34 cellular contexts compared by ENCODE assay signal in genomic region chr16:23829454-23829853, GRCh38. TPM values are rescaled to one million over a fixed set of nuclear protein-coding genes. Genes with fewer than 3 reads are reported as not detected.
DNase-seq lines count a peak whose midpoint lies in the region; ATAC-seq, FAIRE-seq and TF ChIP-seq lines count a peak whose summit lies in the region.
"Had no signal": no experiment of that assay in that cellular context is flagged by ENCODE, and none has a peak within 500 bp of the region (broad histone marks: within the 10 kb centered on the region; RNA-seq: fewer than 3 reads in every experiment).

No MANE protein-coding gene starts in this region.

- H3K36me3 ChIP-seq in K562 (ENCODE audit: control insufficient read depth, insufficient read depth, low read length), result no peaks in the 10 kb centered on the region; the same call in 2 of the 3 replicates
- H3K36me3 ChIP-seq: BE2C; BLaER1; BLaER1 treated with 17β-estradiol and CSF1 and Interleukin-3, amounts not matched to agents 10 nM and 100 nM had no signal

- H3K27me3 ChIP-seq in K562 (ENCODE audit: control insufficient read depth in 2 of 2, insufficient read depth in 2 of 2, low read length in 2 of 2), result no peaks in the 10 kb centered on the region
- H3K27me3 ChIP-seq: BLaER1 had no signal

- no peaks in the 10 kb centered on the region for H3K79me2 ChIP-seq in K562 (ENCODE audit: control insufficient read depth, insufficient read depth, low read length)

- H3K4me1 ChIP-seq in K562 (replicated peaks in 1 of 2; ENCODE audit: control insufficient read depth in 2 of 2, insufficient read depth in 2 of 2, low read length in 2 of 2), result peaks cover 12 to 30% of the 10 kb centered on the region in 2 experiments; a peak in 3 of 5 replicates
- H3K4me1 ChIP-seq: A549, BE2C, Caco-2 had no signal

- H2AFZ ChIP-seq in K562 (ENCODE audit: low read depth, low read length), result no peak overlapping the region

- no peak overlapping the region for H3K4me2 ChIP-seq in K562 (ENCODE audit: insufficient read depth, low read length)
- H3K4me2 ChIP-seq: A549; BLaER1; BLaER1 treated with 17β-estradiol and CSF1 and Interleukin-3, amounts not matched to agents 10 nM and 100 nM had no signal

- no peaks in the 10 kb centered on the region for H4K20me1 ChIP-seq in K562 (replicated peaks; ENCODE audit: control insufficient read depth, insufficient read depth, low read length)
- H4K20me1 ChIP-seq: BLaER1; BLaER1 treated with 17β-estradiol and CSF1 and Interleukin-3, amounts not matched to agents 10 nM and 100 nM had no signal

- H3K4me3 ChIP-seq in K562, result no peak overlapping the region
- H3K4me3 ChIP-seq: A549; BLaER1; BLaER1 treated with 17β-estradiol and CSF1 and Interleukin-3, amounts not matched to agents 10 nM and 100 nM had no signal

- BruUV-seq in K562 (replicated peaks; lab: Mats Ljungman, UMichigan), result no TSS peak

- ATAC-seq in K562, result no peak
- ATAC-seq: A549; CD8-positive, alpha-beta T cell had no signal

- intact Hi-C loops in K562 (cut with micrococcal nuclease), result no loop called here

- no peak for TF ChIP-seq CTCF in K562 (IDR thresholded peaks at IDR 0.05 in 2 of 3, conservative IDR thresholded peaks at IDR 0.05 in 1 of 3; ENCODE audit: insufficient read depth in 2 of 3, low read depth in 1 of 3, low read length in 3 of 3)

- no peak for FAIRE-seq in K562 (lab: Jason Lieb, UNC)
- FAIRE-seq: A204.1, A549, D721Med had no signal

- no peak for TF ChIP-seq POLR2A in K562 (conservative IDR thresholded peaks at IDR 0.05)

- H3K9ac ChIP-seq in K562 (ENCODE audit: insufficient read depth in 1 of 2, low read depth in 2 of 2, low read length in 2 of 2), result no peak overlapping the region
- H3K9ac ChIP-seq: BLaER1; BLaER1 treated with 17β-estradiol and CSF1 and Interleukin-3, amounts not matched to agents 10 nM and 100 nM had no signal

- peaks cover 13% of the 10 kb centered on the region for H3K9me3 ChIP-seq in K562 (replicated peaks; ENCODE audit: control insufficient read depth, insufficient read depth, low read depth, low read length)
- H3K9me3 ChIP-seq: BE2C, Caco-2 had no signal

- CTCF ChIA-PET in K562 (lab: Yijun Ruan, JAX; ENCODE audit: low intra/inter-chr PET ratio), result no interaction called here

- POLR2A ChIA-PET in K562 (lab: Yijun Ruan, JAX), result no interaction called here

- no peaks in the 10 kb centered on the region for H3K9me1 ChIP-seq in K562 (ENCODE audit: control insufficient read depth, insufficient read depth, low read length)

- peak; percentile 10 for DNase-seq in OCI-M1 (lab: John Stamatoyannopoulos, UW)
- DNase-seq in K562 (ENCODE audit: extremely low read depth in 1 of 4, low spot score in 3 of 4), result no peak
- DNase-seq in caudate nucleus (lab: John Stamatoyannopoulos, UW), result no peak
- DNase-seq in NCI-H1092 treated with DMSO at 0.1 percent for 48 hours (lab: John Stamatoyannopoulos, UW), result no peak
- DNase-seq: 8988T; ACHN; AML-193; BE2C; C1 segment of cervical spinal cord; Caco-2; Calu3; CD4-positive, alpha-beta memory T cell; CD4-positive, alpha-beta T cell; CD4-positive, CD25-positive, alpha-beta regulatory T cell; CD8-positive, alpha-beta memory T cell; CD8-positive, alpha-beta T cell; COR-L47; DMS 273 treated with DMSO at 0.1 percent for 48 hours; DMS153; DMS53; DMS79; DMS79 treated with DMSO at 0.1 percent for 48 hours; DND-41; EL had no signal

- no peak for TF ChIP-seq RAD21 in K562 (CRISPR knock-in tag; conservative IDR thresholded peaks at IDR 0.05 in 1 of 2, IDR thresholded peaks at IDR 0.05 in 1 of 2)

- H3K27ac ChIP-seq in K562 (ENCODE audit: extremely low read depth, low read depth, low read length) (no peak overlapping the region), caudate nucleus (ENCODE audit: low read depth, low read length) (no peak overlapping the region)
- H3K27ac ChIP-seq: 22Rv1; A549; BLaER1; BLaER1 treated with 17β-estradiol and CSF1 and Interleukin-3, amounts not matched to agents 10 nM and 100 nM; C4-2B had no signal

- no peak for TF ChIP-seq EP300 in K562 (IDR thresholded peaks at IDR 0.05; ENCODE audit: low read length)

- in situ Hi-C loops in K562 (cut with MboI), result no loop called here

- WGBS in K562 (ENCODE audit: insufficient coverage, low coverage, missing lambda C conversion rate), result 93% methylated on average over 2 of the region's 2 CpGs

TF ChIP-seq in K562, 482 proteins besides CTCF, POLR2A, EP300 and RAD21:
- TF ChIP-seq RBM25 (IDR thresholded peaks at IDR 0.05; ENCODE audit: low read depth, low read length, severe bottlenecking) (peak; percentile 70), TRIM28 (IDR thresholded peaks at IDR 0.05) (peak; percentile 49; the same call in 1 of the 2 replicates), NELFE (IDR thresholded peaks at IDR 0.05; ENCODE audit: insufficient read depth, insufficient read length) (no peak), CBX3 (IDR thresholded peaks at IDR 0.05; ENCODE audit: borderline replicate concordance in 1 of 2, low read length in 2 of 2) (peak in 1 of 2 experiments; percentile 55; a peak in 1 of 3 replicates), ZNF507 (tag; conservative IDR thresholded peaks at IDR 0.05) (peak; percentile 96), ZNF354B (CRISPR knock-in tag; IDR thresholded peaks at IDR 0.05) (peak; percentile 63; the same call in 1 of the 2 replicates), SIX5 (IDR thresholded peaks at IDR 0.05; ENCODE audit: borderline replicate concordance in 1 of 2, insufficient read depth in 1 of 2, low read depth in 1 of 2, low read length in 2 of 2) (no peak)

RNA-seq across cellular contexts. Expression of gene PRKCB, which starts 6.3 kb away (rescaled TPM):
- 589 and 727 TPM in 2 replicates for total RNA-seq in K562 (2011; cell fraction: chromatin; rRNA removed; ENCODE audit: low replicate concordance)
- 260 and 276 TPM in 2 replicates for total RNA-seq in K562 (2011; cell fraction: nucleolus; rRNA removed)
- total RNA-seq in K562 (2011; cell fraction: nucleoplasm; rRNA removed), result 490 and 887 TPM in 2 replicates
- total RNA-seq in K562 (2014; rRNA removed), result 111 and 151 TPM in 2 replicates
- 184 and 197 TPM in 2 replicates for total RNA-seq in K562 (2014; rRNA removed; fragmentation: Illumina TruSeq; extraction: Trizol)
- 140 and 148 TPM in 2 replicates for total RNA-seq in K562 (2015; rRNA removed; fragmentation: Illumina TruSeq; extraction: Trizol)
- 199 and 214 TPM in 2 replicates for total RNA-seq in K562 (2021)
- polyA plus RNA-seq in K562 (2011; rRNA removed), result 157 and 276 TPM in 2 replicates
- 122 and 401 TPM in 2 replicates for polyA plus RNA-seq in K562 (2011; cell fraction: cytosol; rRNA removed)
- 204 and 318 TPM in 2 replicates for polyA plus RNA-seq in K562 (2011; cell fraction: nucleus; rRNA removed)
- polyA plus RNA-seq in K562 (2012), result 162 and 213 TPM in 2 replicates
- 161 and 185 TPM in 2 replicates for polyA plus RNA-seq in K562 (2014; fragmentation: Illumina TruSeq; extraction: Trizol)
- polyA plus RNA-seq in K562 (2014; fragmentation: Nextera tagmentation; extraction: Ambion mirVana), result 10 to 100 TPM; 49.9 to 64.3 TPM
- polyA plus RNA-seq in K562 (2014; rRNA removed), result 102 and 116 TPM in 2 replicates
- polyA minus RNA-seq in K562 (2011; rRNA and poly(A)+ RNA removed), result 397 and 705 TPM in 2 replicates
- polyA minus RNA-seq in K562 (2011; cell fraction: cytosol; rRNA and poly(A)+ RNA removed), result 224 and 329 TPM in 2 replicates
- 155 and 218 TPM in 2 replicates for polyA minus RNA-seq in K562 (2011; cell fraction: nucleus; rRNA and poly(A)+ RNA removed)
- total RNA-seq: A172, Caco-2, Calu3 had no signal
- polyA plus RNA-seq: AG04450, BJ had no signal
